1 cellular context compared by ENCODE assay signal in genomic region chr19:55653651-55654322, GRCh38.
A peak's percentile ranks its signal among the peaks of the same experiment; 100 is the strongest.
TF ChIP-seq lines count a peak whose summit lies in the region.

No MANE protein-coding gene starts in this region.

TF ChIP-seq in HEK293, 187 proteins besides CTCF, POLR2A, EP300 and RAD21 (continued from another document):
- no peak; the same call in none of the 2 replicates for TF ChIP-seq PATZ1 (tag by site-specific recombination; IDR thresholded peaks at IDR 0.05)
- TF ChIP-seq ZNF148 (tag by site-specific recombination; IDR thresholded peaks at IDR 0.05; ENCODE audit: borderline replicate concordance), result no peak
- TF ChIP-seq KLF9 (tag by site-specific recombination; IDR thresholded peaks at IDR 0.05; ENCODE audit: low read depth), result no peak; the same call in 1 of the 2 replicates
- peak; percentile 79 for TF ChIP-seq ZNF341 (tag by site-specific recombination; IDR thresholded peaks at IDR 0.05; ENCODE audit: low read depth)
- no peak for TF ChIP-seq ZNF292 (tag by site-specific recombination; IDR thresholded peaks at IDR 0.05; ENCODE audit: borderline replicate concordance, low read depth)
- no peak for TF ChIP-seq SALL2 (tag by site-specific recombination; IDR thresholded peaks at IDR 0.05; ENCODE audit: borderline replicate concordance)
- TF ChIP-seq ZNF660 (tag by site-specific recombination; IDR thresholded peaks at IDR 0.05), result peak; percentile 87
- no peak for TF ChIP-seq KLF10 (tag by site-specific recombination; IDR thresholded peaks at IDR 0.05)
- TF ChIP-seq ZNF426 (tag by site-specific recombination; IDR thresholded peaks at IDR 0.05), result no peak
- TF ChIP-seq ZNF658 (tag by site-specific recombination; IDR thresholded peaks at IDR 0.05), result no peak
- TF ChIP-seq SP7 (tag by site-specific recombination; IDR thresholded peaks at IDR 0.05), result peak; percentile 79
- peak; percentile 57 for TF ChIP-seq GLIS1 (tag by site-specific recombination; IDR thresholded peaks at IDR 0.05)
- TF ChIP-seq ZNF548 (tag by site-specific recombination; IDR thresholded peaks at IDR 0.05), result no peak
- peak; percentile 10; the same call in 1 of the 2 replicates for TF ChIP-seq YY2 (tag by site-specific recombination; IDR thresholded peaks at IDR 0.05)
- TF ChIP-seq ZNF776 (tag by site-specific recombination; IDR thresholded peaks at IDR 0.05; ENCODE audit: borderline replicate concordance), result no peak
- no peak for TF ChIP-seq EGR2 (tag by site-specific recombination; IDR thresholded peaks at IDR 0.05; ENCODE audit: low read depth)
- no peak for TF ChIP-seq ZNF239 (tag by site-specific recombination; IDR thresholded peaks at IDR 0.05)
- TF ChIP-seq MEIS1 (CRISPR knock-in tag; IDR thresholded peaks at IDR 0.05; ENCODE audit: borderline replicate concordance), result no peak
- TF ChIP-seq ZNF768 (tag by site-specific recombination; IDR thresholded peaks at IDR 0.05), result no peak; the same call in 1 of the 2 replicates
- no peak for TF ChIP-seq ZNF211 (tag by site-specific recombination; IDR thresholded peaks at IDR 0.05; ENCODE audit: low read depth)
- TF ChIP-seq OVOL3 (tag by site-specific recombination; IDR thresholded peaks at IDR 0.05), result no peak
- TF ChIP-seq ZSCAN18 (tag by site-specific recombination; IDR thresholded peaks at IDR 0.05), result no peak
- TF ChIP-seq OSR2 (tag by site-specific recombination; IDR thresholded peaks at IDR 0.05), result no peak
- no peak for TF ChIP-seq ZNF157 (tag by site-specific recombination; IDR thresholded peaks at IDR 0.05)
- TF ChIP-seq ZNF514 (tag by site-specific recombination; IDR thresholded peaks at IDR 0.05), result no peak
- TF ChIP-seq ZNF610 (tag by site-specific recombination; IDR thresholded peaks at IDR 0.05; ENCODE audit: borderline replicate concordance), result no peak
- TF ChIP-seq ZNF830 (tag by site-specific recombination; IDR thresholded peaks at IDR 0.05; ENCODE audit: low read depth), result no peak
- no peak for TF ChIP-seq ZNF221 (tag by site-specific recombination; IDR thresholded peaks at IDR 0.05; ENCODE audit: borderline replicate concordance)
- TF ChIP-seq ZNF600 (tag by site-specific recombination; IDR thresholded peaks at IDR 0.05), result no peak; the same call in 1 of the 2 replicates
- no peak for TF ChIP-seq YY1 (tag by site-specific recombination; IDR thresholded peaks at IDR 0.05)
- no peak for TF ChIP-seq ZNF184 (tag by site-specific recombination; IDR thresholded peaks at IDR 0.05)
- no peak for TF ChIP-seq REST (tag by site-specific recombination; IDR thresholded peaks at IDR 0.05)
- TF ChIP-seq ZBTB20 (tag by site-specific recombination; IDR thresholded peaks at IDR 0.05), result no peak; the same call in 1 of the 2 replicates
- TF ChIP-seq ZNF488 (tag by site-specific recombination; IDR thresholded peaks at IDR 0.05), result no peak
- no peak for TF ChIP-seq ZNF433 (tag by site-specific recombination; IDR thresholded peaks at IDR 0.05; ENCODE audit: low read depth)
- TF ChIP-seq ZNF248 (tag by site-specific recombination; IDR thresholded peaks at IDR 0.05), result no peak
- no peak for TF ChIP-seq ZNF792 (tag by site-specific recombination; IDR thresholded peaks at IDR 0.05)
- TF ChIP-seq ZNF623 (tag by site-specific recombination; IDR thresholded peaks at IDR 0.05), result no peak
- no peak for TF ChIP-seq ZNF544 (tag by site-specific recombination; IDR thresholded peaks at IDR 0.05)
- TF ChIP-seq ZNF843 (tag by site-specific recombination; IDR thresholded peaks at IDR 0.05), result peak; percentile 61; the same call in 1 of the 2 replicates
- no peak for TF ChIP-seq MYNN (tag by site-specific recombination; IDR thresholded peaks at IDR 0.05; ENCODE audit: borderline replicate concordance)
- TF ChIP-seq ZNF571 (tag by site-specific recombination; IDR thresholded peaks at IDR 0.05), result no peak
- TF ChIP-seq SETDB1 (IDR thresholded peaks at IDR 0.05; ENCODE audit: insufficient read length, low read length), result no peak
- no peak for TF ChIP-seq ZNF214 (tag by site-specific recombination; IDR thresholded peaks at IDR 0.05; ENCODE audit: borderline replicate concordance)
- TF ChIP-seq ZNF26 (tag by site-specific recombination; IDR thresholded peaks at IDR 0.05), result no peak
- no peak for TF ChIP-seq ZNF596 (tag by site-specific recombination; IDR thresholded peaks at IDR 0.05)
- 0 out of 2 replicates have a peak, but pooled peaks have one; percentile 50 for TF ChIP-seq ZBTB7A (tag by site-specific recombination; IDR thresholded peaks at IDR 0.05; ENCODE audit: low read depth)
- TF ChIP-seq ZBTB21 (tag by site-specific recombination; IDR thresholded peaks at IDR 0.05), result peak; percentile 37; the same call in 1 of the 2 replicates
- no peak for TF ChIP-seq ZNF362 (tag by site-specific recombination; IDR thresholded peaks at IDR 0.05)
- TF ChIP-seq ZNF394 (tag by site-specific recombination; IDR thresholded peaks at IDR 0.05; ENCODE audit: borderline replicate concordance), result peak; percentile 57; the same call in 1 of the 2 replicates
- peak; percentile 85 for TF ChIP-seq ZBTB26 (tag by site-specific recombination; optimal IDR thresholded peaks at IDR 0.05)
- 0 out of 2 replicates have a peak, but pooled peaks have one; percentile 43 for TF ChIP-seq ZNF24 (tag by site-specific recombination; IDR thresholded peaks at IDR 0.05)
